Comparison of ENCODE assay signal across 1 cellular context in genomic region chr17:49861150-49861884, GRCh38.
TF ChIP-seq lines count a peak whose summit lies in the region.

No MANE protein-coding gene starts in this region.

TF ChIP-seq in HepG2, 621 proteins besides CTCF, POLR2A, EP300 and RAD21 (continued from another document and continues in another):
- TF ChIP-seq HMGXB3 (CRISPR knock-in tag; IDR thresholded peaks at IDR 0.05; ENCODE audit: borderline replicate concordance), result no peak
- no peak for TF ChIP-seq ZNF546 (CRISPR knock-in tag; conservative IDR thresholded peaks at IDR 0.05)
- TF ChIP-seq HBP1 (CRISPR knock-in tag; IDR thresholded peaks at IDR 0.05; ENCODE audit: low read depth), result 0 out of 2 replicates have a peak, but pooled peaks have one; percentile 70
- TF ChIP-seq HNF4G (IDR thresholded peaks at IDR 0.05; ENCODE audit: borderline replicate concordance, low read depth, low read length), result peak; percentile 48
- 0 out of 2 replicates have a peak, but pooled peaks have one; percentile 62 for TF ChIP-seq HNF4G (CRISPR knock-in tag; IDR thresholded peaks at IDR 0.05; ENCODE audit: borderline replicate concordance, low read depth)
- no peak for TF ChIP-seq HDAC6 (IDR thresholded peaks at IDR 0.05; ENCODE audit: low read depth, low read length)
- TF ChIP-seq PHF8 (CRISPR knock-in tag; IDR thresholded peaks at IDR 0.05), result 0 out of 2 replicates have a peak, but pooled peaks have one; percentile 26
- TF ChIP-seq ZNF343 (CRISPR knock-in tag; IDR thresholded peaks at IDR 0.05), result 0 out of 2 replicates have a peak, but pooled peaks have one; percentile 45
- no peak for TF ChIP-seq ZNF567 (CRISPR knock-in tag; IDR thresholded peaks at IDR 0.05; ENCODE audit: borderline replicate concordance)
- TF ChIP-seq KDM4B (CRISPR knock-in tag; IDR thresholded peaks at IDR 0.05), result no peak
- TF ChIP-seq ZNF414 (CRISPR knock-in tag; IDR thresholded peaks at IDR 0.05), result 0 out of 2 replicates have a peak, but pooled peaks have one; percentile 19
- peak; percentile 15; the same call in 1 of the 2 replicates for TF ChIP-seq ZNF770 (CRISPR knock-in tag; IDR thresholded peaks at IDR 0.05)
- TF ChIP-seq FOXP1 (IDR thresholded peaks at IDR 0.05), result no peak
- peak; percentile 18; the same call in 1 of the 2 replicates for TF ChIP-seq FOXP1 (CRISPR knock-in tag; IDR thresholded peaks at IDR 0.05)
- no peak for TF ChIP-seq CENPX (CRISPR knock-in tag; IDR thresholded peaks at IDR 0.05)
- TF ChIP-seq SIX1 (CRISPR knock-in tag; IDR thresholded peaks at IDR 0.05; ENCODE audit: borderline replicate concordance), result no peak
- no peak for TF ChIP-seq RCOR2 (CRISPR knock-in tag; IDR thresholded peaks at IDR 0.05)
- TF ChIP-seq ZBTB46 (CRISPR knock-in tag; IDR thresholded peaks at IDR 0.05; ENCODE audit: borderline replicate concordance), result no peak
- no peak for TF ChIP-seq ZNF260 (CRISPR knock-in tag; IDR thresholded peaks at IDR 0.05; ENCODE audit: borderline replicate concordance, low read depth)
- no peak for TF ChIP-seq GLMP (CRISPR knock-in tag; IDR thresholded peaks at IDR 0.05; ENCODE audit: borderline replicate concordance)
- TF ChIP-seq MYNN (CRISPR knock-in tag; IDR thresholded peaks at IDR 0.05; ENCODE audit: low read depth), result no peak
- TF ChIP-seq KLF6 (CRISPR knock-in tag; IDR thresholded peaks at IDR 0.05), result 0 out of 2 replicates have a peak, but pooled peaks have one; percentile 60
- TF ChIP-seq FOXP4 (CRISPR knock-in tag; IDR thresholded peaks at IDR 0.05), result peak; percentile 32
- TF ChIP-seq PITX1 (CRISPR knock-in tag; IDR thresholded peaks at IDR 0.05), result peak; percentile 82
- TF ChIP-seq ZNF691 (CRISPR knock-in tag; IDR thresholded peaks at IDR 0.05; ENCODE audit: borderline replicate concordance, low read depth), result peak; percentile 72; the same call in 1 of the 2 replicates
- TF ChIP-seq ZNF512B (CRISPR knock-in tag; IDR thresholded peaks at IDR 0.05; ENCODE audit: borderline replicate concordance), result peak; percentile 94; the same call in 1 of the 2 replicates
- peak; percentile 85 for TF ChIP-seq REL (CRISPR knock-in tag; conservative IDR thresholded peaks at IDR 0.05)
- TF ChIP-seq SALL1 (CRISPR knock-in tag; IDR thresholded peaks at IDR 0.05), result peak; percentile 85
- TF ChIP-seq ZBTB20 (CRISPR knock-in tag; IDR thresholded peaks at IDR 0.05; ENCODE audit: borderline replicate concordance, low read depth), result peak; percentile 72; the same call in 1 of the 2 replicates
- TF ChIP-seq ZNF766 (CRISPR knock-in tag; IDR thresholded peaks at IDR 0.05; ENCODE audit: borderline replicate concordance), result no peak
- TF ChIP-seq UBTF (CRISPR knock-in tag; IDR thresholded peaks at IDR 0.05), result 0 out of 2 replicates have a peak, but pooled peaks have one; percentile 14
- TF ChIP-seq FOXK2 (IDR thresholded peaks at IDR 0.05), result 0 out of 2 replicates have a peak, but pooled peaks have one; percentile 8
- TF ChIP-seq HDAC1 (CRISPR knock-in tag; IDR thresholded peaks at IDR 0.05), result peak; percentile 56
- TF ChIP-seq ZNF350 (CRISPR knock-in tag; IDR thresholded peaks at IDR 0.05; ENCODE audit: borderline replicate concordance, low read depth), result peak; percentile 70; the same call in 1 of the 2 replicates
- 0 out of 2 replicates have a peak, but pooled peaks have one; percentile 47 for TF ChIP-seq BATF2 (CRISPR knock-in tag; IDR thresholded peaks at IDR 0.05)
